1 cellular context compared by ENCODE assay signal in genomic region chr13:73929287-73929932, GRCh38.
TF ChIP-seq lines count a peak whose summit lies in the region.

No MANE protein-coding gene starts in this region.

TF ChIP-seq in HEK293, 187 proteins besides CTCF, POLR2A, EP300 and RAD21 (continued from another document):
- TF ChIP-seq, protein P1, sequence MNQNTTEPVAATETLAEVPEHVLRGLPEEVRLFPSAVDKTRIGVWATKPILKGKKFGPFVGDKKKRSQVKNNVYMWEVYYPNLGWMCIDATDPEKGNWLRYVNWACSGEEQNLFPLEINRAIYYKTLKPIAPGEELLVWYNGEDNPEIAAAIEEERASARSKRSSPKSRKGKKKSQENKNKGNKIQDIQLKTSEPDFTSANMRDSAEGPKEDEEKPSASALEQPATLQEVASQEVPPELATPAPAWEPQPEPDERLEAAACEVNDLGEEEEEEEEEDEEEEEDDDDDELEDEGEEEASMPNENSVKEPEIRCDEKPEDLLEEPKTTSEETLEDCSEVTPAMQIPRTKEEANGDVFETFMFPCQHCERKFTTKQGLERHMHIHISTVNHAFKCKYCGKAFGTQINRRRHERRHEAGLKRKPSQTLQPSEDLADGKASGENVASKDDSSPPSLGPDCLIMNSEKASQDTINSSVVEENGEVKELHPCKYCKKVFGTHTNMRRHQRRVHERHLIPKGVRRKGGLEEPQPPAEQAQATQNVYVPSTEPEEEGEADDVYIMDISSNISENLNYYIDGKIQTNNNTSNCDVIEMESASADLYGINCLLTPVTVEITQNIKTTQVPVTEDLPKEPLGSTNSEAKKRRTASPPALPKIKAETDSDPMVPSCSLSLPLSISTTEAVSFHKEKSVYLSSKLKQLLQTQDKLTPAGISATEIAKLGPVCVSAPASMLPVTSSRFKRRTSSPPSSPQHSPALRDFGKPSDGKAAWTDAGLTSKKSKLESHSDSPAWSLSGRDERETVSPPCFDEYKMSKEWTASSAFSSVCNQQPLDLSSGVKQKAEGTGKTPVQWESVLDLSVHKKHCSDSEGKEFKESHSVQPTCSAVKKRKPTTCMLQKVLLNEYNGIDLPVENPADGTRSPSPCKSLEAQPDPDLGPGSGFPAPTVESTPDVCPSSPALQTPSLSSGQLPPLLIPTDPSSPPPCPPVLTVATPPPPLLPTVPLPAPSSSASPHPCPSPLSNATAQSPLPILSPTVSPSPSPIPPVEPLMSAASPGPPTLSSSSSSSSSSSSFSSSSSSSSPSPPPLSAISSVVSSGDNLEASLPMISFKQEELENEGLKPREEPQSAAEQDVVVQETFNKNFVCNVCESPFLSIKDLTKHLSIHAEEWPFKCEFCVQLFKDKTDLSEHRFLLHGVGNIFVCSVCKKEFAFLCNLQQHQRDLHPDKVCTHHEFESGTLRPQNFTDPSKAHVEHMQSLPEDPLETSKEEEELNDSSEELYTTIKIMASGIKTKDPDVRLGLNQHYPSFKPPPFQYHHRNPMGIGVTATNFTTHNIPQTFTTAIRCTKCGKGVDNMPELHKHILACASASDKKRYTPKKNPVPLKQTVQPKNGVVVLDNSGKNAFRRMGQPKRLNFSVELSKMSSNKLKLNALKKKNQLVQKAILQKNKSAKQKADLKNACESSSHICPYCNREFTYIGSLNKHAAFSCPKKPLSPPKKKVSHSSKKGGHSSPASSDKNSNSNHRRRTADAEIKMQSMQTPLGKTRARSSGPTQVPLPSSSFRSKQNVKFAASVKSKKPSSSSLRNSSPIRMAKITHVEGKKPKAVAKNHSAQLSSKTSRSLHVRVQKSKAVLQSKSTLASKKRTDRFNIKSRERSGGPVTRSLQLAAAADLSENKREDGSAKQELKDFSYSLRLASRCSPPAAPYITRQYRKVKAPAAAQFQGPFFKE (tag by site-specific recombination; IDR thresholded peaks at IDR 0.05; ENCODE audit: borderline replicate concordance): no peak
- TF ChIP-seq FEZF1 (tag by site-specific recombination; IDR thresholded peaks at IDR 0.05): no peak
- no peak for TF ChIP-seq WT1 (tag by site-specific recombination; IDR thresholded peaks at IDR 0.05)
- no peak for TF ChIP-seq ZNF501 (tag by site-specific recombination; IDR thresholded peaks at IDR 0.05)
- TF ChIP-seq ZBTB6 (tag by site-specific recombination; IDR thresholded peaks at IDR 0.05): no peak
- peak; percentile 53; the same call in 1 of the 2 replicates for TF ChIP-seq TRIM28 (IDR thresholded peaks at IDR 0.05; ENCODE audit: borderline replicate concordance, low read length)
